9 cellular contexts compared by ENCODE assay signal in genomic region chr3:13378155-13378554, GRCh38. TPM values are rescaled to one million over a fixed set of nuclear protein-coding genes. Genes with fewer than 3 reads are reported as not detected.
DNase-seq lines count a peak whose midpoint lies in the region; ATAC-seq and TF ChIP-seq lines count a peak whose summit lies in the region.
"Had no signal": no experiment of that assay in that cellular context is flagged by ENCODE, and none has a peak within 500 bp of the region (broad histone marks: within the 10 kb centered on the region; RNA-seq: fewer than 3 reads in every experiment).

No MANE protein-coding gene starts in this region.

- no peaks in the 10 kb centered on the region for H3K79me2 ChIP-seq in SK-N-SH (ENCODE audit: insufficient read depth)

- TF ChIP-seq EP300 in SK-N-SH (IDR thresholded peaks at IDR 0.05; ENCODE audit: borderline replicate concordance in 1 of 2, low read depth in 1 of 2, low read length in 1 of 2) (no peak), suprapubic skin (IDR thresholded peaks at IDR 0.05) (no peak)

- POLR2A ChIA-PET in SK-N-SH (lab: Yijun Ruan, JAX), result no interaction called here
- POLR2A ChIA-PET in naive thymus-derived CD4-positive, alpha-beta T cell (lab: Charles Lee), result no interaction called here

- H3K9me2 ChIP-seq in SK-N-SH, result no peaks in the 10 kb centered on the region

- DNase-seq in SK-N-SH (no peak), dorsolateral prefrontal cortex (no peak), NCI-H748 (lab: John Stamatoyannopoulos, UW; ENCODE audit: unreplicated experiment) (no peak), suprapubic skin (ENCODE audit: low spot score in 2 of 2) (no peak), DMS153 treated with DMSO at 0.1 percent for 48 hours (lab: John Stamatoyannopoulos, UW; ENCODE audit: unreplicated experiment) (no peak)
- no peak for DNase-seq in naive thymus-derived CD4-positive, alpha-beta T cell
- DNase-seq: OCI-M1 had no signal

- peak overlapping the region in 8 of 9 donors; percentile 5 to 81 (median 56) for H3K27ac Mint-ChIP-seq in naive thymus-derived CD4-positive, alpha-beta T cell

- no peak overlapping the region for H3K27ac ChIP-seq in SK-N-SH (ENCODE audit: low read depth in 2 of 2, low read length in 1 of 2)
- no peak overlapping the region for H3K27ac ChIP-seq in naive thymus-derived CD4-positive, alpha-beta T cell (ENCODE audit: low read depth, low read length)
- peak overlapping the region in 9 of 59 donors; percentile 55 to 90 (median 81) for H3K27ac ChIP-seq in dorsolateral prefrontal cortex
- H3K27ac ChIP-seq in suprapubic skin, result no peak overlapping the region

- no peak overlapping the region for H3K4me3 Mint-ChIP-seq in naive thymus-derived CD4-positive, alpha-beta T cell

- TF ChIP-seq RAD21 in SK-N-SH (IDR thresholded peaks at IDR 0.05; ENCODE audit: low read length), result no peak

- no peaks in the 10 kb centered on the region for H3F3A ChIP-seq in SK-N-SH (replicated peaks; ENCODE audit: insufficient read depth)

- H3K4me1 ChIP-seq in SK-N-SH (ENCODE audit: control insufficient read depth in 1 of 2, insufficient read depth in 2 of 2, low read depth in 1 of 2, low read length in 1 of 2), result peaks cover 0 to 9% of the 10 kb centered on the region in 2 experiments; a peak in 2 of 4 replicates
- no peaks in the 10 kb centered on the region for H3K4me1 ChIP-seq in naive thymus-derived CD4-positive, alpha-beta T cell (ENCODE audit: control insufficient read depth in 2 of 2, insufficient read depth in 2 of 2, low read length in 2 of 2)
- H3K4me1 ChIP-seq in suprapubic skin, result no peaks in the 10 kb centered on the region

- H3K4me1 Mint-ChIP-seq in naive thymus-derived CD4-positive, alpha-beta T cell, result peaks cover 0 to 11% (median 8%) of the 10 kb centered on the region in 7 donors

- no peak for TF ChIP-seq CTCF in SK-N-SH (IDR thresholded peaks at IDR 0.05)
- no peak for TF ChIP-seq CTCF in dorsolateral prefrontal cortex (IDR thresholded peaks at IDR 0.05 in 54 of 56, conservative IDR thresholded peaks at IDR 0.05 in 2 of 56; ENCODE audit: low read depth in 1 of 56, partially characterized antibody in 56 of 56)
- no peak for TF ChIP-seq CTCF in suprapubic skin (IDR thresholded peaks at IDR 0.05)

- intact Hi-C loops in naive thymus-derived CD4-positive, alpha-beta T cell (cut with micrococcal nuclease), result no loop called here
- intact Hi-C loops in dorsolateral prefrontal cortex (cut with DNase I), result no loop called here

- peaks cover 16 to 47% (median 18%) of the 10 kb centered on the region in 5 donors for H3K36me3 Mint-ChIP-seq in naive thymus-derived CD4-positive, alpha-beta T cell

- no peaks in the 10 kb centered on the region for H3K27me3 ChIP-seq in SK-N-SH (ENCODE audit: insufficient read depth)
- no peaks in the 10 kb centered on the region for H3K27me3 ChIP-seq in naive thymus-derived CD4-positive, alpha-beta T cell (ENCODE audit: control insufficient read depth in 2 of 2, insufficient read depth in 2 of 2, low read length in 2 of 2)
- H3K27me3 ChIP-seq in dorsolateral prefrontal cortex, result no peaks in the 10 kb centered on the region
- no peaks in the 10 kb centered on the region for H3K27me3 ChIP-seq in suprapubic skin

- H2AFZ ChIP-seq in SK-N-SH (ENCODE audit: low read depth), result no peak overlapping the region

- H3K9me3 ChIP-seq in SK-N-SH (no peaks in the 10 kb centered on the region), suprapubic skin (no peaks in the 10 kb centered on the region)
- H3K9me3 ChIP-seq in naive thymus-derived CD4-positive, alpha-beta T cell (ENCODE audit: control insufficient read depth in 2 of 3, low read length in 3 of 3), result no peaks in the 10 kb centered on the region

- WGBS in SK-N-SH (ENCODE audit: low lambda C conversion rate), result 94% methylated on average over 5 of the region's 5 CpGs
- 94% methylated on average over 5 of the region's 5 CpGs for WGBS in suprapubic skin

- H3K4me3 ChIP-seq in SK-N-SH (ENCODE audit: low read depth in 2 of 2, low read length in 1 of 2), result no peak overlapping the region
- H3K4me3 ChIP-seq in naive thymus-derived CD4-positive, alpha-beta T cell (ENCODE audit: low read length), result no peak overlapping the region
- H3K4me3 ChIP-seq in dorsolateral prefrontal cortex, result no peak overlapping the region
- H3K4me3 ChIP-seq in suprapubic skin, result no peak overlapping the region

- H3K9me3 Mint-ChIP-seq in naive thymus-derived CD4-positive, alpha-beta T cell, result peaks cover 0 to 2% (median 0%) of the 10 kb centered on the region in 11 donors

- H3K4me2 ChIP-seq in SK-N-SH, result no peak overlapping the region

- TF ChIP-seq POLR2A in suprapubic skin (IDR thresholded peaks at IDR 0.05), result no peak

- no peaks in the 10 kb centered on the region for H3K27me3 Mint-ChIP-seq in naive thymus-derived CD4-positive, alpha-beta T cell

- CTCF ChIA-PET in SK-N-SH (lab: Yijun Ruan, JAX), result interaction anchor here (1.0 kb wide), 1 partner anchor 75 kb away, joined by 3 read pairs; no protein-coding TSS in a partner anchor
- CTCF ChIA-PET in naive thymus-derived CD4-positive, alpha-beta T cell (lab: Charles Lee), result interaction anchor here (0.7 to 2.1 kb wide), 2 partner anchors 10 to 74 kb away, joined by 3 to 8 read pairs; no protein-coding TSS in a partner anchor

- no peaks in the 10 kb centered on the region for H4K20me1 ChIP-seq in SK-N-SH (ENCODE audit: insufficient read depth)

- no peak overlapping the region for H3K9ac ChIP-seq in SK-N-SH

- H3K36me3 ChIP-seq in SK-N-SH (replicated peaks in 1 of 2; ENCODE audit: control insufficient read depth in 1 of 2, insufficient read depth in 2 of 2, low read length in 1 of 2) (no peaks in the 10 kb centered on the region), suprapubic skin (no peaks in the 10 kb centered on the region)
- peaks cover 22 to 99% (median 50%) of the 10 kb centered on the region in 3 experiments for H3K36me3 ChIP-seq in naive thymus-derived CD4-positive, alpha-beta T cell (ENCODE audit: control insufficient read depth in 2 of 3, insufficient read depth in 3 of 3, low read length in 3 of 3)

- ATAC-seq in GM18868 (IDR thresholded peaks at IDR 0.05; ENCODE audit: unreplicated experiment) (peak; percentile 59), HG02571 (IDR thresholded peaks at IDR 0.05; ENCODE audit: unreplicated experiment) (peak; percentile 71)
- ATAC-seq in naive thymus-derived CD4-positive, alpha-beta T cell, result no peak

TF ChIP-seq in SK-N-SH, 30 proteins besides CTCF, POLR2A, EP300 and RAD21:
- TF ChIP-seq FOSL2 (IDR thresholded peaks at IDR 0.05; ENCODE audit: borderline replicate concordance, low read depth), result 0 out of 2 replicates have a peak, but pooled peaks have one; percentile 24
- no peak for TF ChIP-seq RCOR1 (IDR thresholded peaks at IDR 0.05; ENCODE audit: low read length)

RNA-seq across cellular contexts. Expression of gene NUP210, which starts 42.0 kb away (rescaled TPM):
- 1.8 TPM in 2 replicates for polyA plus RNA-seq in SK-N-SH (2012; rRNA removed)
- 0.81 and 1.8 TPM in 2 replicates for polyA plus RNA-seq in SK-N-SH (2012; cell fraction: cytosol; rRNA removed)
- polyA plus RNA-seq in SK-N-SH (2012; cell fraction: nucleus; rRNA removed), result 1.8 and 2.1 TPM in 2 replicates
- 100 to 1,000 TPM; 131 to 164 (median 150) TPM for total RNA-seq in naive thymus-derived CD4-positive, alpha-beta T cell
- 10 to 100 TPM; 52.6 to 93.6 TPM for polyA plus RNA-seq in naive thymus-derived CD4-positive, alpha-beta T cell
- total RNA-seq in dorsolateral prefrontal cortex (10 to 100 TPM; 10.9 to 21.6 (median 16.2) TPM), suprapubic skin (10 to 100 TPM in 1 of 4 donors, 1 to 10 TPM in 3; 3.1 to 15.4 (median 5.0) TPM)

Comparison
In these comparisons a context has a peak if more than half of its experiments do, and no peak if none do; other contexts are left out.
1. RNA of gene NUP210, which starts 42.0 kb away (total RNA-seq): 131 to 164 TPM in naive thymus-derived CD4-positive, alpha-beta T cell; 10.9 to 21.6 TPM in dorsolateral prefrontal cortex and 3.1 to 15.4 TPM in suprapubic skin; every median in the first group is over 4 times any median in the second.